9 cellular contexts compared by ENCODE assay signal in genomic region chr15:85289677-85290365, GRCh38.
DNase-seq lines count a peak whose midpoint lies in the region; ATAC-seq lines count a peak whose summit lies in the region.
"Had no signal": no experiment of that assay in that cellular context is flagged by ENCODE, and none has a peak within 500 bp of the region (broad histone marks: within the 10 kb centered on the region; RNA-seq: fewer than 3 reads in every experiment).

No MANE protein-coding gene starts in this region.

- ATAC-seq in activated CD8-positive, alpha-beta memory T cell treated with anti-CD3 and anti-CD28 coated beads, Interleukin-2, amount 10 ng/mL, durations not matched to agents 7 days and 5 days: peak; percentile 58
- ATAC-seq in HG02642 (IDR thresholded peaks at IDR 0.05; ENCODE audit: poor library complexity, unreplicated experiment): no peak

- no peak overlapping the region for H3K27ac Mint-ChIP-seq in activated CD8-positive, alpha-beta memory T cell treated with anti-CD3 and anti-CD28 coated beads, Interleukin-2, amount 10 ng/mL, durations not matched to agents 7 days and 5 days
- H3K27ac Mint-ChIP-seq: activated naive CD8-positive, alpha-beta T cell had no signal

- CTCF ChIA-PET in activated CD8-positive, alpha-beta memory T cell treated with anti-CD3 and anti-CD28 coated beads, Interleukin-2, amount 10 ng/mL, durations not matched to agents 7 days and 5 days (lab: Charles Lee): interaction anchor here (0.7 to 2.2 kb wide), 17 partner anchors 9 to 329 kb away, joined by 3 to 8 read pairs (median 3); no protein-coding TSS in a partner anchor

- 0 out of 2 replicates have a peak, but pooled peaks cover 2% of the 10 kb centered on the region for H3K27me3 ChIP-seq in MG63

- H3K9me3 ChIP-seq in MG63: no peaks in the 10 kb centered on the region

- H3K27me3 Mint-ChIP-seq in activated CD8-positive, alpha-beta memory T cell treated with anti-CD3 and anti-CD28 coated beads, Interleukin-2, amount 10 ng/mL, durations not matched to agents 7 days and 5 days: peaks cover 39% of the 10 kb centered on the region

- H3K36me3 ChIP-seq in MG63: no peaks in the 10 kb centered on the region

- H3K4me3 ChIP-seq in MG63: no peak overlapping the region

- no peak overlapping the region for H3K4me3 Mint-ChIP-seq in activated CD8-positive, alpha-beta memory T cell treated with anti-CD3 and anti-CD28 coated beads, Interleukin-2, amount 10 ng/mL, durations not matched to agents 7 days and 5 days
- H3K4me3 Mint-ChIP-seq: activated naive CD8-positive, alpha-beta T cell had no signal

- no peak for DNase-seq in activated CD8-positive, alpha-beta memory T cell treated with anti-CD3 and anti-CD28 coated beads, Interleukin-2, amount 10 ng/mL, durations not matched to agents 7 days and 5 days
- no peak for DNase-seq in activated CD8-positive, alpha-beta memory T cell treated with anti-CD3 and anti-CD28 coated beads, Interleukin-2, amount 50 U/mL, for 48 hours
- DNase-seq in MG63 (peak; percentile 65), UCSD-AML1 (lab: John Stamatoyannopoulos, UW; ENCODE audit: unreplicated experiment) (peak; percentile 23), globus pallidus (ENCODE audit: low spot score) (peak; percentile 38), retina (peak; percentile 23), GM19240 (ENCODE audit: insufficient read length, low spot score) (no peak)

- peaks cover 1% of the 10 kb centered on the region for H3K4me1 Mint-ChIP-seq in activated CD8-positive, alpha-beta memory T cell treated with anti-CD3 and anti-CD28 coated beads, Interleukin-2, amount 10 ng/mL, durations not matched to agents 7 days and 5 days

- H3K9me3 Mint-ChIP-seq in activated CD8-positive, alpha-beta memory T cell treated with anti-CD3 and anti-CD28 coated beads, Interleukin-2, amount 10 ng/mL, durations not matched to agents 7 days and 5 days (ENCODE audit: low read depth): no peaks in the 10 kb centered on the region

- H3K36me3 Mint-ChIP-seq in activated CD8-positive, alpha-beta memory T cell treated with anti-CD3 and anti-CD28 coated beads, Interleukin-2, amount 10 ng/mL, durations not matched to agents 7 days and 5 days: no peaks in the 10 kb centered on the region
- H3K36me3 Mint-ChIP-seq: activated naive CD8-positive, alpha-beta T cell had no signal

Comparison
In these comparisons a context has a peak if more than half of its experiments do, and no peak if none do; other contexts are left out.
1. DNase-seq: peak in MG63 (single experiment), UCSD-AML1 (single experiment), globus pallidus (single experiment) and retina (single experiment); none in activated CD8-positive, alpha-beta memory T cell treated with anti-CD3 and anti-CD28 coated beads, Interleukin-2, amount 10 ng/mL, durations not matched to agents 7 days and 5 days (single experiment), activated CD8-positive, alpha-beta memory T cell treated with anti-CD3 and anti-CD28 coated beads, Interleukin-2, amount 50 U/mL, for 48 hours (single experiment) and GM19240 (single experiment).